8 cellular contexts compared by ENCODE assay signal in genomic region chr11:22875869-22876473, GRCh38.
A peak's percentile ranks its signal among the peaks of the same experiment; 100 is the strongest.
DNase-seq lines count a peak whose midpoint lies in the region; ATAC-seq and TF ChIP-seq lines count a peak whose summit lies in the region.

No MANE protein-coding gene starts in this region.

- TF ChIP-seq CTCF in HL-60 (IDR thresholded peaks at IDR 0.05; ENCODE audit: insufficient read depth, low read length) = peak; percentile 18

- no peak overlapping the region for H3K4me3 Mint-ChIP-seq in stimulated activated memory B cell treated with anti-CD40 and anti-IgM and Interleukin-4, amounts not matched to agents 10 μg/mL and 1 μg/mL and 100 μg/mL, for 72 hours

- no peaks in the 10 kb centered on the region for H3K9me3 ChIP-seq in effector memory CD4-positive, alpha-beta T cell (ENCODE audit: control insufficient read depth, low read length)

- no peaks in the 10 kb centered on the region for H3K36me3 ChIP-seq in effector memory CD4-positive, alpha-beta T cell (ENCODE audit: control insufficient read depth, insufficient read depth, low read length)

- H3K36me3 Mint-ChIP-seq in stimulated activated memory B cell treated with anti-CD40 and anti-IgM and Interleukin-4, amounts not matched to agents 10 μg/mL and 1 μg/mL and 100 μg/mL, for 72 hours = no peaks in the 10 kb centered on the region

- H3K9me3 Mint-ChIP-seq in stimulated activated memory B cell treated with anti-CD40 and anti-IgM and Interleukin-4, amounts not matched to agents 10 μg/mL and 1 μg/mL and 100 μg/mL, for 72 hours = no peaks in the 10 kb centered on the region

- H3K27ac ChIP-seq in HL-60 (replicated peaks) = no peak overlapping the region
- H3K27ac ChIP-seq in effector memory CD4-positive, alpha-beta T cell (ENCODE audit: insufficient read depth, low read length, poor library complexity, severe bottlenecking) = no peak overlapping the region

- ATAC-seq in GM21390 (IDR thresholded peaks at IDR 0.05; ENCODE audit: unreplicated experiment) = peak; percentile 97
- peak; percentile 78 for ATAC-seq in stimulated activated memory B cell treated with anti-CD40 and anti-IgM and Interleukin-4, amounts not matched to agents 10 μg/mL and 1 μg/mL and 100 μg/mL, for 72 hours

- DNase-seq in DMS153 treated with DMSO at 0.1 percent for 48 hours (lab: John Stamatoyannopoulos, UW; ENCODE audit: unreplicated experiment) (peak; percentile 90), HL-60 (ENCODE audit: low read depth in 1 of 2, low spot score in 1 of 2) (peak; percentile 28 to 67), NCI-H748 treated with DMSO at 0.1 percent for 48 hours (lab: John Stamatoyannopoulos, UW) (peak; percentile 89), midbrain (lab: John Stamatoyannopoulos, UW) (peak; percentile 81)
- peak; percentile 6 to 59 for DNase-seq in activated CD4-positive, alpha-beta T cell treated with anti-CD3 and anti-CD28 coated beads, Interleukin-2, amount 50 U/mL, for 24 hours (ENCODE audit: low read depth in 1 of 2, low spot score in 1 of 2)
- DNase-seq in effector memory CD4-positive, alpha-beta T cell = peak in 2 of 3 donors; percentile 2 to 41

- no peaks in the 10 kb centered on the region for H3K4me1 ChIP-seq in effector memory CD4-positive, alpha-beta T cell (ENCODE audit: control insufficient read depth, insufficient read depth, low read length, poor library complexity, severe bottlenecking)

- H3K27ac Mint-ChIP-seq in stimulated activated memory B cell treated with anti-CD40 and anti-IgM and Interleukin-4, amounts not matched to agents 10 μg/mL and 1 μg/mL and 100 μg/mL, for 72 hours = no peak overlapping the region

- no peaks in the 10 kb centered on the region for H3K27me3 Mint-ChIP-seq in stimulated activated memory B cell treated with anti-CD40 and anti-IgM and Interleukin-4, amounts not matched to agents 10 μg/mL and 1 μg/mL and 100 μg/mL, for 72 hours

- no peaks in the 10 kb centered on the region for H3K4me1 Mint-ChIP-seq in stimulated activated memory B cell treated with anti-CD40 and anti-IgM and Interleukin-4, amounts not matched to agents 10 μg/mL and 1 μg/mL and 100 μg/mL, for 72 hours

- H3K27me3 ChIP-seq in HL-60 (ENCODE audit: insufficient read depth, poor library complexity, severe bottlenecking) = no peaks in the 10 kb centered on the region
- no peaks in the 10 kb centered on the region for H3K27me3 ChIP-seq in effector memory CD4-positive, alpha-beta T cell (replicated peaks; ENCODE audit: control insufficient read depth, insufficient read depth, low read length, poor library complexity, severe bottlenecking)

- H3K4me3 ChIP-seq in HL-60 (replicated peaks; ENCODE audit: insufficient read depth, low read length) = no peak overlapping the region
- H3K4me3 ChIP-seq in effector memory CD4-positive, alpha-beta T cell (ENCODE audit: insufficient read depth, low read depth, low read length, poor library complexity, severe bottlenecking) = no peak overlapping the region

Comparison
In these comparisons a context has a peak if more than half of its experiments do, and no peak if none do; other contexts are left out.
1. DNase-seq: peak in every context shown above with its lines; median percentile 90 in DMS153 treated with DMSO at 0.1 percent for 48 hours; 89 in NCI-H748 treated with DMSO at 0.1 percent for 48 hours; 81 in midbrain; 48 in HL-60; 32 in activated CD4-positive, alpha-beta T cell treated with anti-CD3 and anti-CD28 coated beads, Interleukin-2, amount 50 U/mL, for 24 hours; 22 in effector memory CD4-positive, alpha-beta T cell.